In the genomic region with DNA sequence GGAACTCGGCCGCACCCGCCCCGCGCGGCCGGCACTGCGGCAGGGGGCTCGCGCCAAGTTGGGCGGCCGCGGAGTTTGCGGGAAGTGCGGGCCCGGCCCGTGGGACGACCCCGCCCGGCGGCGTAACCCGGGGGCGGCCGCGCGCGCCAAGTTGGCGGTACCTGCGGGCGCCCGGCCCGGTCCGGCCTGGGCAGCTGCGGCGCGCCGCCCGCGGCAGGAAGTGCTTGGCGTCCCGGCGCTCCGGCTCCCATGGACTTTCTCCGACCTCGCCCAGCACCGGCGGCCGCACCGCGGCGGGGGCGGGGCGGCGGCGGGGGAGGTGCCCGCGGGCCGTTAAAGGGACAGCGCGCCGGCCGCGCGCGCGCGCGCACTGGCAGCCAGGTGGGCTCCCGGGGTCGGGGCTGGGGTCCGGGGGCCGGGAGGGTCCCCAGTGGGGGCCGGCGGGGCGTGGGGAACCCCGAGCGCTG, we compare ENCODE assay signal across 8 cellular contexts. TPM values are rescaled to one million over a fixed set of nuclear protein-coding genes. Genes with fewer than 3 reads are reported as not detected.
A peak's percentile ranks its signal among the peaks of the same experiment; 100 is the strongest.
DNase-seq lines count a peak whose midpoint lies in the region; ATAC-seq, FAIRE-seq and TF ChIP-seq lines count a peak whose summit lies in the region.

A gene with protein sequence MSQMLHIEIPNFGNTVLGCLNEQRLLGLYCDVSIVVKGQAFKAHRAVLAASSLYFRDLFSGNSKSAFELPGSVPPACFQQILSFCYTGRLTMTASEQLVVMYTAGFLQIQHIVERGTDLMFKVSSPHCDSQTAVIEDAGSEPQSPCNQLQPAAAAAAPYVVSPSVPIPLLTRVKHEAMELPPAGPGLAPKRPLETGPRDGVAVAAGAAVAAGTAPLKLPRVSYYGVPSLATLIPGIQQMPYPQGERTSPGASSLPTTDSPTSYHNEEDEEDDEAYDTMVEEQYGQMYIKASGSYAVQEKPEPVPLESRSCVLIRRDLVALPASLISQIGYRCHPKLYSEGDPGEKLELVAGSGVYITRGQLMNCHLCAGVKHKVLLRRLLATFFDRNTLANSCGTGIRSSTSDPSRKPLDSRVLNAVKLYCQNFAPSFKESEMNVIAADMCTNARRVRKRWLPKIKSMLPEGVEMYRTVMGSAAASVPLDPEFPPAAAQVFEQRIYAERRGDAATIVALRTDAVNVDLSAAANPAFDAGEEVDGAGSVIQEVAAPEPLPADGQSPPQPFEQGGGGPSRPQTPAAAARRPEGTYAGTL (minus strand): TSS at position 262 of the 467 bp plus-strand sequence. CDS start 44,768 bp downstream, outside the sequence.

- no peak for TF ChIP-seq CTCF in kidney (IDR thresholded peaks at IDR 0.05; ENCODE audit: borderline replicate concordance, extremely low read depth, insufficient read depth)

- no peaks in the 10 kb centered on the region for H3K9me3 ChIP-seq in kidney (ENCODE audit: control insufficient read depth in 1 of 2, low read length in 2 of 2)

- H3K9ac ChIP-seq in kidney (ENCODE audit: low read length in 2 of 2), result peak within 1 kb of the TSS; percentile 71 to 75

- peak within 1 kb of the TSS; percentile 25 to 65 for H3K4me3 ChIP-seq in kidney (ENCODE audit: low read length in 2 of 2)

- ATAC-seq in GM18519 (IDR thresholded peaks at IDR 0.05; ENCODE audit: low FRiP score, unreplicated experiment) (no peak), HG03378 (IDR thresholded peaks at IDR 0.05; ENCODE audit: unreplicated experiment) (no peak)

- peaks cover 0 to 3% of the 10 kb centered on the region in 2 donors for H3K36me3 ChIP-seq in kidney (ENCODE audit: control insufficient read depth in 1 of 2, insufficient read depth in 2 of 2, low read length in 2 of 2)

- intact Hi-C loops in kidney (cut with DNase I), result no loop called here

- H3K4me1 ChIP-seq in kidney (ENCODE audit: control insufficient read depth in 1 of 2, insufficient read depth in 1 of 2, low read depth in 1 of 2, low read length in 2 of 2), result peaks cover 22 to 27% of the 10 kb centered on the region in 2 donors

- FAIRE-seq in kidney (lab: Jason Lieb, UNC), result no peak

- DNase-seq in activated CD8-positive, alpha-beta memory T cell treated with anti-CD3 and anti-CD28 coated beads for 24 hours, result peak; percentile 75
- DNase-seq in activated CD8-positive, alpha-beta memory T cell treated with anti-CD3 and anti-CD28 coated beads, Interleukin-2, amount 50 U/mL, for 4 hours, result no peak
- DNase-seq in RKO (ENCODE audit: low spot score), result peak; percentile 83
- peak in 11 of 61 donors; percentile 24 to 59 (median 35) for DNase-seq in caudate nucleus (lab: John Stamatoyannopoulos, UW)
- DNase-seq in kidney, result no peak
- peak; percentile 21 for DNase-seq in stimulated activated CD4-positive, alpha-beta T cell treated with anti-CD3 and anti-CD28 coated beads, Interleukin-4, amount 100 ng/mL, for 24 hours

- H3K27ac ChIP-seq in caudate nucleus (ENCODE audit: low read depth, low read length) (peak within 1 kb of the TSS; percentile 44), kidney (ENCODE audit: low read depth in 2 of 2, low read length in 2 of 2) (peak within 1 kb of the TSS; percentile 63 to 88)

RNA-seq across cellular contexts. Expression of the gene that starts here (rescaled TPM):
- 30.9 TPM for total RNA-seq in kidney
- 7.1 TPM for polyA plus RNA-seq in kidney (ENCODE audit: insufficient read depth, low read depth, low replicate concordance)

Comparison
In these comparisons a context has a peak if more than half of its experiments do, and no peak if none do; other contexts are left out.
1. DNase-seq: peak in activated CD8-positive, alpha-beta memory T cell treated with anti-CD3 and anti-CD28 coated beads for 24 hours (single experiment), RKO (single experiment) and stimulated activated CD4-positive, alpha-beta T cell treated with anti-CD3 and anti-CD28 coated beads, Interleukin-4, amount 100 ng/mL, for 24 hours (single experiment); none in activated CD8-positive, alpha-beta memory T cell treated with anti-CD3 and anti-CD28 coated beads, Interleukin-2, amount 50 U/mL, for 4 hours (single experiment) and kidney (single experiment).